ENCODE assay signal across 8 cellular contexts in genomic region chr1:171963762-171964161, GRCh38.
"Had no signal": no experiment of that assay in that cellular context is flagged by ENCODE, and none has a peak within 500 bp of the region (broad histone marks: within the 10 kb centered on the region; RNA-seq: fewer than 3 reads in every experiment).

No MANE protein-coding gene starts in this region.

- H3K27ac Mint-ChIP-seq: HFFc6 had no signal

- H3K9me3 Mint-ChIP-seq: HFFc6 had no signal

- H3K36me3 ChIP-seq: HAP-1 had no signal

- H3K4me3 Mint-ChIP-seq: HFFc6 had no signal

- H3K9me3 ChIP-seq: HAP-1 had no signal

- DNase-seq: GOT3, H7, HFFc6, IMR-90, KG1 had no signal

- ATAC-seq: HCT116, K562 had no signal

- H3K4me3 ChIP-seq: HAP-1, K562 had no signal
